ENCODE assay signal across 12 cellular contexts in genomic region chr1:63663301-63663700, GRCh38.
DNase-seq lines count a peak whose midpoint lies in the region; TF ChIP-seq lines count a peak whose summit lies in the region.
"Had no signal": no experiment of that assay in that cellular context is flagged by ENCODE, and none has a peak within 500 bp of the region (broad histone marks: within the 10 kb centered on the region; RNA-seq: fewer than 3 reads in every experiment).

No MANE protein-coding gene starts in this region.

- H3K36me3 Mint-ChIP-seq in chondrocyte (ENCODE audit: low read depth) (peaks cover 10% of the 10 kb centered on the region), osteocyte (ENCODE audit: unreplicated experiment) (peaks cover 17% of the 10 kb centered on the region)

- TF ChIP-seq EP300 in Ishikawa (IDR thresholded peaks at IDR 0.05; ENCODE audit: borderline replicate concordance), result no peak

- no peak overlapping the region for H3K9ac ChIP-seq in MM.1S (ENCODE audit: low read length)

- no peak for TF ChIP-seq CTCF in chondrocyte (IDR thresholded peaks at IDR 0.05)
- no peak for TF ChIP-seq CTCF in osteocyte (IDR thresholded peaks at IDR 0.05)
- TF ChIP-seq CTCF in MM.1S (IDR thresholded peaks at IDR 0.05; ENCODE audit: low read length), result no peak

- no peaks in the 10 kb centered on the region for H3K27me3 ChIP-seq in MM.1S (replicated peaks; ENCODE audit: insufficient read depth, low read length)

- H3K27me3 Mint-ChIP-seq in chondrocyte (ENCODE audit: low read depth) (no peaks in the 10 kb centered on the region), osteocyte (ENCODE audit: unreplicated experiment) (no peaks in the 10 kb centered on the region)
- H3K27me3 Mint-ChIP-seq: activated naive CD8-positive, alpha-beta T cell treated with anti-CD3 and anti-CD28 coated beads, Interleukin-2, amount 50 U/mL, for 24 hours had no signal

- H4K20me1 ChIP-seq in MM.1S (ENCODE audit: insufficient read depth, low read length), result no peaks in the 10 kb centered on the region

- in situ Hi-C loops in Caki2 (cut with HindIII; ENCODE audit: low pct_unique_long_range_greater_than_20kb, low sequenced_read_pairs), result no loop called here

- H3K4me2 ChIP-seq in MM.1S (ENCODE audit: low read depth, low read length), result no peak overlapping the region

- DNase-seq in Caki2 (ENCODE audit: low read depth) (peak; percentile 59), chondrocyte (ENCODE audit: low spot score) (no peak), osteocyte (ENCODE audit: extremely low spot score, unreplicated experiment) (no peak), NCI-H345 (lab: John Stamatoyannopoulos, UW) (no peak), MM.1S (no peak), GF-D8 (lab: John Stamatoyannopoulos, UW) (no peak)
- DNase-seq in NK-92 treated with Interleukin-12 subunit alpha and Interleukin-12 subunit beta, amount 100 ng/mL, for 24 hours (lab: John Stamatoyannopoulos, UW), result no peak
- DNase-seq: activated naive CD8-positive, alpha-beta T cell treated with anti-CD3 and anti-CD28 coated beads, Interleukin-2, amount 50 U/mL, for 24 hours; immature natural killer cell; NCI-H2171 had no signal

- no peak overlapping the region for H2AFZ ChIP-seq in MM.1S (ENCODE audit: low read length)

- no peaks in the 10 kb centered on the region for H3K9me3 ChIP-seq in MM.1S (replicated peaks; ENCODE audit: insufficient read depth, low read length)

- H3K27ac ChIP-seq in MM.1S (ENCODE audit: low read length), result no peak overlapping the region

- no peaks in the 10 kb centered on the region for H3K79me2 ChIP-seq in MM.1S (ENCODE audit: low read length)

- H3K4me3 ChIP-seq in MM.1S (ENCODE audit: low read length), result no peak overlapping the region

- no peaks in the 10 kb centered on the region for H3K4me1 ChIP-seq in MM.1S (ENCODE audit: low read length)

- H3K4me3 Mint-ChIP-seq in chondrocyte (ENCODE audit: unreplicated experiment) (no peak overlapping the region), osteocyte (ENCODE audit: unreplicated experiment) (no peak overlapping the region)
- H3K4me3 Mint-ChIP-seq: activated naive CD8-positive, alpha-beta T cell treated with anti-CD3 and anti-CD28 coated beads, Interleukin-2, amount 50 U/mL, for 24 hours; CD14-positive monocyte; immature natural killer cell had no signal

- H3K4me1 Mint-ChIP-seq in chondrocyte (ENCODE audit: low read depth), result peaks cover 26% of the 10 kb centered on the region
- H3K4me1 Mint-ChIP-seq in osteocyte (ENCODE audit: unreplicated experiment), result peaks cover 24% of the 10 kb centered on the region
- H3K4me1 Mint-ChIP-seq: activated naive CD8-positive, alpha-beta T cell treated with anti-CD3 and anti-CD28 coated beads, Interleukin-2, amount 50 U/mL, for 24 hours; immature natural killer cell had no signal

- no peaks in the 10 kb centered on the region for H3F3A ChIP-seq in MM.1S (ENCODE audit: insufficient read depth, low read length)

- peaks cover 9% of the 10 kb centered on the region for H3K9me3 Mint-ChIP-seq in chondrocyte (ENCODE audit: low read depth)
- peaks cover 7% of the 10 kb centered on the region for H3K9me3 Mint-ChIP-seq in osteocyte (ENCODE audit: unreplicated experiment)

- no peaks in the 10 kb centered on the region for H3K9me2 ChIP-seq in MM.1S (replicated peaks; ENCODE audit: insufficient read depth, low read length)

- no peak for TF ChIP-seq RAD21 in Ishikawa (IDR thresholded peaks at IDR 0.05; ENCODE audit: low read depth)

- H3K36me3 ChIP-seq in MM.1S (replicated peaks; ENCODE audit: insufficient read depth, low read length), result no peaks in the 10 kb centered on the region

- H3K27ac Mint-ChIP-seq in chondrocyte (ENCODE audit: unreplicated experiment) (peak overlapping the region; percentile 89), osteocyte (ENCODE audit: unreplicated experiment) (peak overlapping the region; percentile 93)
- H3K27ac Mint-ChIP-seq: activated naive CD8-positive, alpha-beta T cell treated with anti-CD3 and anti-CD28 coated beads, Interleukin-2, amount 50 U/mL, for 24 hours; CD14-positive monocyte; immature natural killer cell had no signal

TF ChIP-seq in Ishikawa, 13 proteins besides CTCF, POLR2A, EP300 and RAD21:
- 0 out of 2 replicates have a peak, but pooled peaks have one; percentile 5 for TF ChIP-seq YY1 (IDR thresholded peaks at IDR 0.05; ENCODE audit: low read depth)
- no peak for TF ChIP-seq REST (IDR thresholded peaks at IDR 0.05; ENCODE audit: low read depth)
- TF ChIP-seq TCF12 (IDR thresholded peaks at IDR 0.05; ENCODE audit: low read depth), result no peak
